ENCODE assay signal across 10 cellular contexts in genomic region chr1:211920141-211920572, GRCh38.
DNase-seq lines count a peak whose midpoint lies in the region; ATAC-seq lines count a peak whose summit lies in the region.
"Had no signal": no experiment of that assay in that cellular context is flagged by ENCODE, and none has a peak within 500 bp of the region (broad histone marks: within the 10 kb centered on the region; RNA-seq: fewer than 3 reads in every experiment).

No MANE protein-coding gene starts in this region.

- DNase-seq in LHCN-M2 (ENCODE audit: low read depth) (peak; percentile 24), adipocyte (ENCODE audit: low read depth) (peak; percentile 53), left ventricle myocardium superior (no peak), stromal cell of bone marrow (ENCODE audit: low read depth) (peak; percentile 95), H7 (no peak)
- DNase-seq in central memory CD4-positive, alpha-beta T cell: no peak
- DNase-seq: activated CD4-positive, alpha-beta memory T cell treated with anti-CD3 and anti-CD28 coated beads for 36 hours; anterior cingulate cortex; KBM-7 had no signal

- H3K36me3 ChIP-seq in adipocyte (ENCODE audit: control insufficient read depth, insufficient read depth, low read length, severe bottlenecking) (no peaks in the 10 kb centered on the region), H7 (replicated peaks; ENCODE audit: control insufficient read depth, insufficient read depth, low read length) (no peaks in the 10 kb centered on the region)

- intact Hi-C loops in left ventricle myocardium superior (cut with micrococcal nuclease): no loop called here

- no peaks in the 10 kb centered on the region for H3K9me3 ChIP-seq in adipocyte (ENCODE audit: control insufficient read depth, low read length)

- H3K4me1 ChIP-seq in adipocyte (ENCODE audit: control insufficient read depth, insufficient read depth, low read length): peaks cover 31% of the 10 kb centered on the region

- H3K9ac ChIP-seq in adipocyte (ENCODE audit: low read length): no peak overlapping the region

- H3K27me3 ChIP-seq in adipocyte (replicated peaks; ENCODE audit: control insufficient read depth, insufficient read depth, low read length) (peaks cover 9% of the 10 kb centered on the region), H7 (ENCODE audit: control insufficient read depth, insufficient read depth, low read length) (no peaks in the 10 kb centered on the region)

- H3K4me3 ChIP-seq in adipocyte (ENCODE audit: low read length) (peak overlapping the region; percentile 33), H7 (ENCODE audit: insufficient read depth, low read depth, low read length) (no peak overlapping the region)

- ATAC-seq in left ventricle myocardium superior (peak; percentile 81), HG02885 (IDR thresholded peaks at IDR 0.05; ENCODE audit: poor library complexity, unreplicated experiment) (no peak)

Comparison
In these comparisons a context has a peak if more than half of its experiments do, and no peak if none do; other contexts are left out.
1. DNase-seq: peak in LHCN-M2 (single experiment), adipocyte (single experiment) and stromal cell of bone marrow (single experiment); none in left ventricle myocardium superior (single experiment), H7 (single experiment) and central memory CD4-positive, alpha-beta T cell (single experiment).